ENCODE assay signal across 21 cellular contexts in the genomic region with DNA sequence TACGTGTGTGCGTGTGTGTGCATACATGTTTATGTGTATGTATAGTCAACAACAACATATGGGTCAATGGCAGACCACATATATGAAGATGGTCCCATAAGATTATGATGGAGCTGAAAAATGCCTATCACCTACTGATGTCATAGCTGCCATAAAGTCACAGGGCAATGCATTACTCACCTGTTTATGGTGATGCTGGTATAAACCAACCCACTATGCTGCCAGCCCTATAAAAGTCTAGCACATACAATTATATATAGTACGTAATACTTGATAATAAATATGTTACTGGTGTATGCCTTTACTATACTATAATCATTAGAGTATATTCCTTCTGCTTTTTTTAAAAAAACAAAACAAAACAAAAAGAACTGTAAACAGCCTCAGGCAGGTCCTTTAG.
"Had no signal": no experiment of that assay in that cellular context is flagged by ENCODE, and none has a peak within 500 bp of the region (broad histone marks: within the 10 kb centered on the region; RNA-seq: fewer than 3 reads in every experiment).

No MANE protein-coding gene starts in this region.

- H3K4me1 ChIP-seq: foreskin keratinocyte, gastroesophageal sphincter, left lung, lower lobe of right lung had no signal

- FAIRE-seq: endothelial cell of umbilical vein, frontal cortex, kidney had no signal

- H3K27ac ChIP-seq: colonic mucosa, esophagus muscularis mucosa, foreskin keratinocyte, gastroesophageal sphincter, heart left ventricle, hepatocyte, left lung, lower lobe of right lung had no signal

- H3K36me3 ChIP-seq: colonic mucosa, esophagus muscularis mucosa, gastroesophageal sphincter, heart left ventricle, left lung, lower lobe of right lung had no signal

- DNase-seq: colonic mucosa; cortex of kidney; effector CD4-positive, alpha-beta T cell; effector memory CD4-positive, alpha-beta T cell; foreskin keratinocyte; heart left ventricle; hypothalamus; immature natural killer cell; islet precursor cell; kidney; kidney glomerular epithelial cell; left lung; left ventricle myocardium superior; lower lobe of right lung; mesenchymal stem cell; naive thymus-derived CD4-positive, alpha-beta T cell had no signal

- H3K27me3 ChIP-seq: colonic mucosa, esophagus muscularis mucosa, foreskin keratinocyte, gastroesophageal sphincter, heart left ventricle, hepatocyte, left lung had no signal

- ATAC-seq: foreskin keratinocyte; gastroesophageal sphincter; heart left ventricle; left lung; left ventricle myocardium superior; lower lobe of right lung; naive thymus-derived CD4-positive, alpha-beta T cell had no signal

- H3K4me3 ChIP-seq: colonic mucosa, esophagus muscularis mucosa, gastroesophageal sphincter, heart left ventricle, hepatocyte, left lung, lower lobe of right lung had no signal

- H3K9me3 ChIP-seq: colonic mucosa, esophagus muscularis mucosa, gastroesophageal sphincter, heart left ventricle, left lung, lower lobe of right lung had no signal
